In genomic region chr2:229375241-229375640, GRCh38 we compare ENCODE assay signal across 24 cellular contexts.
DNase-seq lines count a peak whose midpoint lies in the region; ATAC-seq, FAIRE-seq and TF ChIP-seq lines count a peak whose summit lies in the region.
"Had no signal": no experiment of that assay in that cellular context is flagged by ENCODE, and none has a peak within 500 bp of the region (broad histone marks: within the 10 kb centered on the region; RNA-seq: fewer than 3 reads in every experiment).

No MANE protein-coding gene starts in this region.

- H3K27me3 Mint-ChIP-seq in astrocyte (ENCODE audit: low read depth, unreplicated experiment) = peaks cover 5% of the 10 kb centered on the region
- H3K27me3 Mint-ChIP-seq: B cell had no signal

- H3K27ac Mint-ChIP-seq in astrocyte (ENCODE audit: unreplicated experiment) = no peak overlapping the region
- H3K27ac Mint-ChIP-seq: B cell, CD14-positive monocyte, GM23338 had no signal

- peak; percentile 66 for DNase-seq in NCI-H82 (lab: John Stamatoyannopoulos, UW)
- no peak for DNase-seq in NCI-H82 treated with DMSO at 0.1 percent for 48 hours (lab: John Stamatoyannopoulos, UW; ENCODE audit: unreplicated experiment)
- peak; percentile 87 for DNase-seq in astrocyte (ENCODE audit: low read depth)
- peak; percentile 21 for DNase-seq in fibroblast of pulmonary artery (ENCODE audit: low read depth)
- DNase-seq in NCI-H1694 (lab: John Stamatoyannopoulos, UW) = no peak
- no peak for DNase-seq in activated CD4-positive, alpha-beta T cell treated with anti-CD3 and anti-CD28 coated beads for 1 hour
- DNase-seq: ACHN, GDM1, KBM-7, NCI-H1092, NCI-H1436, NCI-H1930, NCI-H345, NCI-H524 treated with DMSO at 0.1 percent for 48 hours, OCI-M1 had no signal

- no peak overlapping the region for H3K4me3 Mint-ChIP-seq in astrocyte (ENCODE audit: unreplicated experiment)
- H3K4me3 Mint-ChIP-seq: B cell, CD14-positive monocyte, GM23338 had no signal

- H2AFZ ChIP-seq in astrocyte (ENCODE audit: low read depth, low read length) = no peak overlapping the region
- H2AFZ ChIP-seq: GM23338 had no signal

- ATAC-seq in GM21619 (IDR thresholded peaks at IDR 0.05; ENCODE audit: unreplicated experiment) (no peak), GM21526 (IDR thresholded peaks at IDR 0.05; ENCODE audit: low FRiP score, unreplicated experiment) (no peak)
- ATAC-seq: GM23338, Right ventricle myocardium inferior had no signal

- no peaks in the 10 kb centered on the region for H3K9me3 ChIP-seq in astrocyte (ENCODE audit: insufficient read depth, low read depth, low read length)
- H3K9me3 ChIP-seq: HAP-1 had no signal

- H3K4me1 Mint-ChIP-seq in astrocyte (ENCODE audit: low read depth, unreplicated experiment) = peaks cover 11% of the 10 kb centered on the region
- H3K4me1 Mint-ChIP-seq: B cell had no signal

- H3K9me3 Mint-ChIP-seq in astrocyte (ENCODE audit: unreplicated experiment) = peaks cover 3% of the 10 kb centered on the region

- no peaks in the 10 kb centered on the region for H3K36me3 ChIP-seq in astrocyte (ENCODE audit: insufficient read depth, low read length)
- H3K36me3 ChIP-seq: HAP-1, SJSA1 had no signal

- H3K79me2 ChIP-seq in astrocyte (ENCODE audit: insufficient read depth, low read length) = no peaks in the 10 kb centered on the region

- H3K4me1 ChIP-seq in astrocyte (ENCODE audit: insufficient read depth, low read length) = no peaks in the 10 kb centered on the region
- H3K4me1 ChIP-seq: HAP-1, SJSA1 had no signal

- H3K36me3 Mint-ChIP-seq in astrocyte (ENCODE audit: low read depth, unreplicated experiment) = no peaks in the 10 kb centered on the region

- H3K4me2 ChIP-seq in astrocyte (ENCODE audit: low read length) = no peak overlapping the region
- H3K4me2 ChIP-seq: GM23338 had no signal

- no peaks in the 10 kb centered on the region for H3K27me3 ChIP-seq in astrocyte (ENCODE audit: insufficient read depth, low read length)
- H3K27me3 ChIP-seq: SJSA1 had no signal

- H3K4me3 ChIP-seq in astrocyte (ENCODE audit: insufficient read depth, low read depth, low read length) (no peak overlapping the region), fibroblast of pulmonary artery (replicated peaks; ENCODE audit: low read depth, low read length) (no peak overlapping the region)
- H3K4me3 ChIP-seq: GM23338, HAP-1, SJSA1 had no signal

- H3K9ac ChIP-seq in astrocyte (ENCODE audit: low read length) = no peak overlapping the region

- no peaks in the 10 kb centered on the region for H4K20me1 ChIP-seq in astrocyte (ENCODE audit: insufficient read depth, low read length)

- no peak for FAIRE-seq in astrocyte (lab: Jason Lieb, UNC)

- H3K27ac ChIP-seq in astrocyte (ENCODE audit: low read depth, low read length) = no peak overlapping the region
- H3K27ac ChIP-seq: 22Rv1, SJSA1 had no signal

- no peak for TF ChIP-seq CTCF in astrocyte (IDR thresholded peaks at IDR 0.05; ENCODE audit: insufficient read depth, low read depth, low read length)
- TF ChIP-seq CTCF in fibroblast of pulmonary artery (IDR thresholded peaks at IDR 0.05; ENCODE audit: low read length, missing control alignments) = no peak

Comparison
In these comparisons a context has a peak if more than half of its experiments do, and no peak if none do; other contexts are left out.
1. DNase-seq: peak in NCI-H82 (single experiment), astrocyte (single experiment) and fibroblast of pulmonary artery (single experiment); none in NCI-H82 treated with DMSO at 0.1 percent for 48 hours (single experiment), NCI-H1694 (single experiment) and activated CD4-positive, alpha-beta T cell treated with anti-CD3 and anti-CD28 coated beads for 1 hour (single experiment).